ENCODE assay signal across 18 cellular contexts in the genomic region with DNA sequence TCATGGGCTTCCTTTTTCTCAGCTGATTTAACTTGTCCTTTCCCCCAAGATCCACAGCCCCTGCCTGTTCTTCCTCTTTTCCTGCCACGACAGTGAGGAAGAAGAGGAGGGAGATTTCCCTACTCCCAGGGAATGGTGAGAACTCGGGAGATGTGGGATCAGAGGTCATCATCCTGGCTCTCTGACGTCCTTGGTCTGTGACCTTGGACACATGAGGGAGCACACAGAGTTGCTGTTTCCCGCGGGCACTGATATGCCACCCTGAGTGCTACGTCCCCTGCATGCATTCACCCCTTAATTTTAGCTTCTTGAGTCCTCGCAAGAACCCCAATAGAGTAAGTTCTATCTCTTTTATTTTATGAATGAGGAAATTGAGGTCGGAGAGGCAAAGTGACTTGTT.
DNase-seq lines count a peak whose midpoint lies in the region; ATAC-seq and TF ChIP-seq lines count a peak whose summit lies in the region.
"Had no signal": no experiment of that assay in that cellular context is flagged by ENCODE, and none has a peak within 500 bp of the region (broad histone marks: within the 10 kb centered on the region; RNA-seq: fewer than 3 reads in every experiment).

No MANE protein-coding gene starts in this region.

- TF ChIP-seq EP300 in esophagus muscularis mucosa (IDR thresholded peaks at IDR 0.05) = no peak
- TF ChIP-seq EP300 in transverse colon (IDR thresholded peaks at IDR 0.05; ENCODE audit: low read depth) = no peak

- no peaks in the 10 kb centered on the region for H3K79me1 ChIP-seq in H9 (ENCODE audit: insufficient read depth, low read depth, low read length, poor library complexity, severe bottlenecking)

- H3K4me1 Mint-ChIP-seq in H9 = peaks cover 0 to 5% of the 10 kb centered on the region in 2 experiments; a peak in 1 of 4 replicates
- H3K4me1 Mint-ChIP-seq: GM23338 had no signal

- no peaks in the 10 kb centered on the region for H3K9me3 Mint-ChIP-seq in H9
- H3K9me3 Mint-ChIP-seq: GM23338 had no signal

- H3K18ac ChIP-seq in H9 (ENCODE audit: insufficient read length, low read depth, low read length) = no peak overlapping the region

- H3K9me3 ChIP-seq in H9 (ENCODE audit: control insufficient read depth, low read depth, low read length) (no peaks in the 10 kb centered on the region), esophagus muscularis mucosa (no peaks in the 10 kb centered on the region), muscle layer of duodenum (ENCODE audit: control insufficient read depth in 1 of 2, low read length in 2 of 2) (no peaks in the 10 kb centered on the region), transverse colon (no peaks in the 10 kb centered on the region), aorta (ENCODE audit: control insufficient read depth, low read length) (no peaks in the 10 kb centered on the region)

- TF ChIP-seq CTCF in H9 (conservative IDR thresholded peaks at IDR 0.05) (no peak), esophagus muscularis mucosa (IDR thresholded peaks at IDR 0.05) (no peak), transverse colon (IDR thresholded peaks at IDR 0.05) (no peak)

- H3K27me3 Mint-ChIP-seq in H9 (ENCODE audit: low read depth) = no peaks in the 10 kb centered on the region

- no peaks in the 10 kb centered on the region for H3K79me2 ChIP-seq in H9 (ENCODE audit: insufficient read depth, low read length)

- in situ Hi-C loops in transverse colon (cut with MboI; ENCODE audit: low pct_ligation_motif_present in 1 of 4, low pct_unique_long_range_greater_than_20kb in 1 of 4, low sequenced_read_pairs in 3 of 4) = loop anchor here in 1 of 4 donors (10.0 kb wide), 1 partner anchor 65 kb away; no protein-coding TSS in a partner anchor

- no peaks in the 10 kb centered on the region for H4K20me1 ChIP-seq in H9 (ENCODE audit: control insufficient read depth, insufficient read depth, insufficient read length)

- H3K9ac ChIP-seq in H9 (ENCODE audit: extremely low read depth, insufficient read length, low read length) = no peak overlapping the region

- no peak overlapping the region for H3T11ph ChIP-seq in H9 (ENCODE audit: low read length)

- H4K8ac ChIP-seq in H9 (replicated peaks; ENCODE audit: insufficient read length, low read depth, low read length) = no peak overlapping the region

- no peak overlapping the region for H2AFZ ChIP-seq in H9 (ENCODE audit: low read length)
- H2AFZ ChIP-seq: GM23338 had no signal

- H3K27ac ChIP-seq in H9 (ENCODE audit: insufficient read length, low read depth, low read length) = no peak overlapping the region
- peak overlapping the region; percentile 72 to 84 (median 78) for H3K27ac ChIP-seq in esophagus muscularis mucosa (replicated peaks in 1 of 4)
- H3K27ac ChIP-seq in muscle layer of duodenum (ENCODE audit: low read length) = peak overlapping the region; percentile 27
- H3K27ac ChIP-seq in transverse colon = peak overlapping the region; percentile 20 to 60 (median 44)
- H3K27ac ChIP-seq in aorta (ENCODE audit: low read depth in 1 of 2, low read length in 2 of 2) = no peak overlapping the region
- H3K27ac ChIP-seq: C4-2B, SK-N-MC had no signal

- H3K36me3 ChIP-seq in esophagus muscularis mucosa (peaks cover 0 to 18% (median 0%) of the 10 kb centered on the region in 4 donors), muscle layer of duodenum (ENCODE audit: control insufficient read depth in 1 of 2, insufficient read depth in 2 of 2, low read length in 2 of 2) (peaks cover 0 to 4% of the 10 kb centered on the region in 2 donors), transverse colon (no peaks in the 10 kb centered on the region), aorta (ENCODE audit: control insufficient read depth in 1 of 2, insufficient read depth in 2 of 2, low read length in 1 of 2) (no peaks in the 10 kb centered on the region)

- H3K4me1 ChIP-seq in H9 (ENCODE audit: insufficient read depth, low read length) = no peaks in the 10 kb centered on the region
- H3K4me1 ChIP-seq in esophagus muscularis mucosa = peaks cover 13 to 71% (median 70%) of the 10 kb centered on the region in 4 donors
- H3K4me1 ChIP-seq in muscle layer of duodenum (ENCODE audit: control insufficient read depth in 1 of 2, insufficient read depth in 2 of 2, low read length in 2 of 2) = peaks cover 27 to 34% of the 10 kb centered on the region in 2 donors
- H3K4me1 ChIP-seq in transverse colon = peaks cover 0 to 37% (median 11%) of the 10 kb centered on the region in 4 donors
- no peaks in the 10 kb centered on the region for H3K4me1 ChIP-seq in aorta (ENCODE audit: control insufficient read depth in 1 of 2, insufficient read depth in 2 of 2, low read length in 2 of 2)

- no peak overlapping the region for H3K23ac ChIP-seq in H9 (ENCODE audit: insufficient read length, low read depth, low read length)

- no peak overlapping the region for H3K56ac ChIP-seq in H9 (ENCODE audit: insufficient read length, low read depth, low read length)

- no peak overlapping the region for H2BK12ac ChIP-seq in H9 (ENCODE audit: insufficient read length, low read depth, low read length)

- H3K14ac ChIP-seq in H9 (ENCODE audit: insufficient read depth, low read length) = no peak overlapping the region

- no peak overlapping the region for H2BK5ac ChIP-seq in H9 (ENCODE audit: insufficient read length, low read length)

- WGBS in H9 (ENCODE audit: extremely low coverage, insufficient read length, low lambda C conversion rate) = no CpG with 5 or more reads among the region's 8 CpGs
- WGBS in esophagus muscularis mucosa = 77% methylated on average over 8 of the region's 8 CpGs
- 77% methylated on average over 6 to 8 of the region's 8 CpGs for WGBS in transverse colon (ENCODE audit: low coverage in 1 of 2), 2 donors
- 93 to 94% methylated on average over 7 to 8 of the region's 8 CpGs for WGBS in aorta, 2 donors

- no peak overlapping the region for H2BK20ac ChIP-seq in H9 (ENCODE audit: low read depth, low read length, poor library complexity, severe bottlenecking)

- DNase-seq in H9 = no peak
- DNase-seq in esophagus muscularis mucosa (ENCODE audit: extremely low spot score) = no peak
- no peak for DNase-seq in transverse colon
- no peak for DNase-seq in AG08396 (ENCODE audit: low spot score)
- DNase-seq in aorta = no peak
- no peak for DNase-seq in stimulated activated CD4-positive, alpha-beta T cell treated with anti-CD3 and anti-CD28 coated beads, Interleukin-2, amount 100 ng/mL, for 48 hours
- DNase-seq: KG1; MV-4-11; NCI-H1694 treated with DMSO at 0.1 percent for 48 hours; NCI-H748 treated with DMSO at 0.1 percent for 48 hours; NK-92 treated with Interleukin-12 subunit alpha and Interleukin-12 subunit beta, amount 100 ng/mL, for 24 hours; Right ventricle myocardium superior had no signal

- intact Hi-C loops in esophagus muscularis mucosa (cut with DNase I) (no loop called here), transverse colon (cut with DNase I; ENCODE audit: low total_unique reads) (no loop called here), aorta (cut with DNase I) (no loop called here)

- no peak overlapping the region for H2AK5ac ChIP-seq in H9 (ENCODE audit: insufficient read length, low read length)

- H4K91ac ChIP-seq in H9 (ENCODE audit: insufficient read length, low read depth, low read length) = no peak overlapping the region

- peak overlapping the region in 2 of 3 experiments; percentile 28 to 81; a peak in 2 of 7 replicates for H3K27ac Mint-ChIP-seq in H9
- H3K27ac Mint-ChIP-seq: GM23338 had no signal

- no peak overlapping the region for H2BK15ac ChIP-seq in H9 (ENCODE audit: low read depth, low read length)

- H3K4me3 Mint-ChIP-seq in H9 = no peak overlapping the region
- H3K4me3 Mint-ChIP-seq: GM23338 had no signal

- no peak overlapping the region for H2BK120ac ChIP-seq in H9 (ENCODE audit: low read depth, low read length, poor library complexity, severe bottlenecking)

- H3K4me3 ChIP-seq in esophagus muscularis mucosa (no peak overlapping the region), muscle layer of duodenum (ENCODE audit: low read depth in 1 of 2, low read length in 2 of 2) (no peak overlapping the region), transverse colon (no peak overlapping the region), aorta (ENCODE audit: low read length in 2 of 2) (no peak overlapping the region)
- H3K4me3 ChIP-seq: GM23338, SK-N-MC had no signal

- no peaks in the 10 kb centered on the region for H3K23me2 ChIP-seq in H9 (ENCODE audit: insufficient read length, low read depth, low read length, poor library complexity, severe bottlenecking)

- H4K5ac ChIP-seq in H9 (ENCODE audit: insufficient read length, low read depth, low read length) = no peak overlapping the region

- H3K27me3 ChIP-seq in H9 (ENCODE audit: insufficient read depth, low read length) = no peaks in the 10 kb centered on the region
- no peaks in the 10 kb centered on the region for H3K27me3 ChIP-seq in esophagus muscularis mucosa
- no peaks in the 10 kb centered on the region for H3K27me3 ChIP-seq in muscle layer of duodenum (ENCODE audit: low read depth, low read length)
- no peaks in the 10 kb centered on the region for H3K27me3 ChIP-seq in transverse colon
- no peaks in the 10 kb centered on the region for H3K27me3 ChIP-seq in aorta (ENCODE audit: control insufficient read depth in 1 of 2, insufficient read depth in 2 of 2, low read length in 1 of 2)

- TF ChIP-seq POLR2A in esophagus muscularis mucosa (IDR thresholded peaks at IDR 0.05; ENCODE audit: low read depth) (no peak), transverse colon (IDR thresholded peaks at IDR 0.05) (no peak)

- ATAC-seq in HG03175 (IDR thresholded peaks at IDR 0.05; ENCODE audit: unreplicated experiment) = no peak
- no peak for ATAC-seq in aorta (ENCODE audit: low FRiP score)
- ATAC-seq: GM23338, HCT116 had no signal

- H3K4me2 ChIP-seq in H9 (ENCODE audit: insufficient read depth, insufficient read length, low read length) = no peak overlapping the region
- H3K4me2 ChIP-seq: GM23338 had no signal

- H3K36me3 Mint-ChIP-seq in H9 (ENCODE audit: insufficient read depth in 1 of 3, low read depth in 3 of 3) = peaks cover 0 to 9% (median 2%) of the 10 kb centered on the region in 3 experiments; a peak in 2 of 7 replicates

- no peak overlapping the region for H3K4ac ChIP-seq in H9 (ENCODE audit: low read depth, low read length)

Comparison
In these comparisons a context has a peak if more than half of its experiments do, and no peak if none do; other contexts are left out.
1. H3K27ac ChIP-seq: peak in esophagus muscularis mucosa (4 of 4), muscle layer of duodenum (single experiment) and transverse colon (4 of 4); none in H9 (single experiment) and aorta (0 of 2).